ENCODE assay signal across 1 cellular context in the genomic region with DNA sequence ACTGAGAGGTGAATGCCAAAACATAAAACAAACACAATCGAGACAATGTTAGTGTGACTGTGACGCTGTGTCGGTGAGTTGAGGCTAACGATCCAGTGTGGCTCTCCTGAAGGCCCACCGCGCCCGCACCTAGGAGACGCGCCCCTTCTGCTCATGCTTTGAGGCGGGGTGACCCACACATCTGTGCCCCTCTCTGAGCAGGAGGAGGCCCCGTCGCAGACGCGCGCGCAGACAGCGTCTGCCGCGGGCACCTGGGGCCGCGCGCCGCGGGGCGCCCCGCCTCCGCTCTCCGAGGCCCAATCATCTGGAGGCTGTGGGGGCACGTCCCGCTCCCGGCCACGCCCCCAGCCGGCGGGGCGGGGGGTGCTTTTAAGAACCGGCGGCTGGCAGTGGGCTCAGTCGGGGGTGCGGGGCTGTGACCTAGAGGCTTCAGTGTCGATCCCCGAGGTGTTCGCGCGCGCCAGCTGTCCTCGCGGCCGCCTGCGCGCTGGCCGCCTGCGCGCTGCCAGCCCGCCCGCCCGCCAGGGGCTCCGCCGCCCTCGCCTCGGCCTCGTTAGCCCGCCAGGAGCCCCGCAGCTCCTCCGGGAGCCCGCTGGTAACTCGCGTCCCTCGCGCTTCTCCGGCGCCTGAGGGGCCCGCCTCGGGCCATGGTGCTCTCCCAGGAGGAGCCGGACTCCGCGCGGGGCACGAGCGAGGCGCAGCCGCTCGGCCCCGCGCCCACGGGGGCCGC.
A peak's percentile ranks its signal among the peaks of the same experiment; 100 is the strongest.
TF ChIP-seq lines count a peak whose summit lies in the region.

A gene with protein sequence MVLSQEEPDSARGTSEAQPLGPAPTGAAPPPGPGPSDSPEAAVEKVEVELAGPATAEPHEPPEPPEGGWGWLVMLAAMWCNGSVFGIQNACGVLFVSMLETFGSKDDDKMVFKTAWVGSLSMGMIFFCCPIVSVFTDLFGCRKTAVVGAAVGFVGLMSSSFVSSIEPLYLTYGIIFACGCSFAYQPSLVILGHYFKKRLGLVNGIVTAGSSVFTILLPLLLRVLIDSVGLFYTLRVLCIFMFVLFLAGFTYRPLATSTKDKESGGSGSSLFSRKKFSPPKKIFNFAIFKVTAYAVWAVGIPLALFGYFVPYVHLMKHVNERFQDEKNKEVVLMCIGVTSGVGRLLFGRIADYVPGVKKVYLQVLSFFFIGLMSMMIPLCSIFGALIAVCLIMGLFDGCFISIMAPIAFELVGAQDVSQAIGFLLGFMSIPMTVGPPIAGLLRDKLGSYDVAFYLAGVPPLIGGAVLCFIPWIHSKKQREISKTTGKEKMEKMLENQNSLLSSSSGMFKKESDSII (plus strand): TSS at position 398 of the 730 bp plus-strand sequence. CDS start 250 bp downstream, at position 648.

TF ChIP-seq in A549, 52 proteins besides CTCF, POLR2A, EP300 and RAD21 (continued from another document):
- TF ChIP-seq, protein P1, sequence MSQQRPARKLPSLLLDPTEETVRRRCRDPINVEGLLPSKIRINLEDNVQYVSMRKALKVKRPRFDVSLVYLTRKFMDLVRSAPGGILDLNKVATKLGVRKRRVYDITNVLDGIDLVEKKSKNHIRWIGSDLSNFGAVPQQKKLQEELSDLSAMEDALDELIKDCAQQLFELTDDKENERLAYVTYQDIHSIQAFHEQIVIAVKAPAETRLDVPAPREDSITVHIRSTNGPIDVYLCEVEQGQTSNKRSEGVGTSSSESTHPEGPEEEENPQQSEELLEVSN (IDR thresholded peaks at IDR 0.05; ENCODE audit: borderline replicate concordance, low read depth) = peak; percentile 52; the same call in 1 of the 2 replicates
- TF ChIP-seq, protein P2, sequence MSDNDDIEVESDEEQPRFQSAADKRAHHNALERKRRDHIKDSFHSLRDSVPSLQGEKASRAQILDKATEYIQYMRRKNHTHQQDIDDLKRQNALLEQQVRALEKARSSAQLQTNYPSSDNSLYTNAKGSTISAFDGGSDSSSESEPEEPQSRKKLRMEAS (IDR thresholded peaks at IDR 0.05) = 0 out of 2 replicates have a peak, but pooled peaks have one; percentile 4
